1 cellular context compared by ENCODE assay signal in genomic region chr20:46192376-46192944, GRCh38.
A peak's percentile ranks its signal among the peaks of the same experiment; 100 is the strongest.
TF ChIP-seq lines count a peak whose summit lies in the region.

No MANE protein-coding gene starts in this region.

TF ChIP-seq in HEK293, 187 proteins besides CTCF, POLR2A, EP300 and RAD21 (continued from another document):
- peak; percentile 58; the same call in 1 of the 2 replicates for TF ChIP-seq ZNF398 (tag by site-specific recombination; IDR thresholded peaks at IDR 0.05)
- TF ChIP-seq ZNF354C (tag by site-specific recombination; IDR thresholded peaks at IDR 0.05; ENCODE audit: borderline replicate concordance, low read depth), result no peak
- no peak for TF ChIP-seq ZNF266 (tag by site-specific recombination; IDR thresholded peaks at IDR 0.05; ENCODE audit: low read depth)
- no peak for TF ChIP-seq ZNF18 (tag by site-specific recombination; IDR thresholded peaks at IDR 0.05)
- TF ChIP-seq ZNF394 (tag by site-specific recombination; IDR thresholded peaks at IDR 0.05; ENCODE audit: borderline replicate concordance), result no peak
- no peak for TF ChIP-seq ZNF658 (tag by site-specific recombination; IDR thresholded peaks at IDR 0.05)
- TF ChIP-seq ZNF19 (tag by site-specific recombination; IDR thresholded peaks at IDR 0.05; ENCODE audit: low read depth), result no peak
- TF ChIP-seq ZBTB48 (tag by site-specific recombination; IDR thresholded peaks at IDR 0.05), result no peak
- peak; percentile 42; the same call in 1 of the 2 replicates for TF ChIP-seq GFI1B (tag by site-specific recombination; IDR thresholded peaks at IDR 0.05)
- TF ChIP-seq ELK4 (IDR thresholded peaks at IDR 0.05; ENCODE audit: borderline replicate concordance, low read depth, low read length), result no peak
- TF ChIP-seq OSR2 (tag by site-specific recombination; IDR thresholded peaks at IDR 0.05), result no peak
- TF ChIP-seq ZNF341 (tag by site-specific recombination; IDR thresholded peaks at IDR 0.05; ENCODE audit: low read depth), result no peak
- no peak for TF ChIP-seq ZNF580 (tag by site-specific recombination; IDR thresholded peaks at IDR 0.05)
- no peak for TF ChIP-seq TRIM28 (IDR thresholded peaks at IDR 0.05; ENCODE audit: borderline replicate concordance, low read length)
- no peak for TF ChIP-seq ZNF629 (tag by site-specific recombination; IDR thresholded peaks at IDR 0.05)
- TF ChIP-seq ZNF792 (tag by site-specific recombination; IDR thresholded peaks at IDR 0.05), result no peak
- TF ChIP-seq ZNF830 (tag by site-specific recombination; IDR thresholded peaks at IDR 0.05; ENCODE audit: low read depth), result no peak
- no peak for TF ChIP-seq ZNF626 (tag by site-specific recombination; IDR thresholded peaks at IDR 0.05)
- no peak for TF ChIP-seq ZNF157 (tag by site-specific recombination; IDR thresholded peaks at IDR 0.05)
- TF ChIP-seq WT1 (tag by site-specific recombination; IDR thresholded peaks at IDR 0.05), result no peak
- TF ChIP-seq ZNF140 (tag by site-specific recombination; IDR thresholded peaks at IDR 0.05), result no peak
- 0 out of 2 replicates have a peak, but pooled peaks have one; percentile 26 for TF ChIP-seq PRDM1 (tag by site-specific recombination; IDR thresholded peaks at IDR 0.05)
- TF ChIP-seq ZNF677 (tag by site-specific recombination; IDR thresholded peaks at IDR 0.05), result no peak
- TF ChIP-seq ZNF514 (tag by site-specific recombination; IDR thresholded peaks at IDR 0.05), result no peak
- no peak for TF ChIP-seq ZNF530 (tag by site-specific recombination; IDR thresholded peaks at IDR 0.05; ENCODE audit: low read depth)
- peak; percentile 90 for TF ChIP-seq EGR2 (tag by site-specific recombination; IDR thresholded peaks at IDR 0.05; ENCODE audit: low read depth)
- no peak for TF ChIP-seq GLIS2 (tag by site-specific recombination; IDR thresholded peaks at IDR 0.05)
- peak; percentile 74; the same call in 1 of the 2 replicates for TF ChIP-seq ZSCAN16 (tag by site-specific recombination; IDR thresholded peaks at IDR 0.05)
- TF ChIP-seq ZNF544 (tag by site-specific recombination; IDR thresholded peaks at IDR 0.05), result no peak
- TF ChIP-seq ZNF561 (tag by site-specific recombination; IDR thresholded peaks at IDR 0.05; ENCODE audit: borderline replicate concordance), result no peak
- no peak for TF ChIP-seq ZNF510 (tag by site-specific recombination; IDR thresholded peaks at IDR 0.05; ENCODE audit: insufficient replicate concordance)
- no peak for TF ChIP-seq SP7 (tag by site-specific recombination; IDR thresholded peaks at IDR 0.05)
- no peak for TF ChIP-seq ZNF600 (tag by site-specific recombination; IDR thresholded peaks at IDR 0.05)
- no peak for TF ChIP-seq ZNF148 (tag by site-specific recombination; IDR thresholded peaks at IDR 0.05; ENCODE audit: borderline replicate concordance)
- no peak for TF ChIP-seq ZNF670 (tag by site-specific recombination; IDR thresholded peaks at IDR 0.05; ENCODE audit: low read depth)
